ENCODE assay signal across 8 cellular contexts in genomic region chr3:32109256-32109655, GRCh38. TPM values are rescaled to one million over a fixed set of nuclear protein-coding genes. Genes with fewer than 3 reads are reported as not detected.
DNase-seq lines count a peak whose midpoint lies in the region; ATAC-seq and TF ChIP-seq lines count a peak whose summit lies in the region.

No MANE protein-coding gene starts in this region.

- H3K36me3 ChIP-seq in breast epithelium (no peaks in the 10 kb centered on the region), suprapubic skin (no peaks in the 10 kb centered on the region)

- H3K4me3 Mint-ChIP-seq in stimulated activated effector memory CD8-positive, alpha-beta T cell treated with anti-CD3 and anti-CD28 coated beads, Interleukin-12 subunit alpha, Interleukin-12 subunit beta, amount 100 ng/mL, for 72 hours = no peak overlapping the region

- TF ChIP-seq POLR2A in breast epithelium (IDR thresholded peaks at IDR 0.05) = no peak
- no peak for TF ChIP-seq POLR2A in suprapubic skin (IDR thresholded peaks at IDR 0.05)

- peaks cover 0 to 14% of the 10 kb centered on the region in 2 donors for H3K4me1 ChIP-seq in breast epithelium
- peaks cover 43% of the 10 kb centered on the region for H3K4me1 ChIP-seq in suprapubic skin

- H3K36me3 Mint-ChIP-seq in stimulated activated effector memory CD8-positive, alpha-beta T cell treated with anti-CD3 and anti-CD28 coated beads, Interleukin-12 subunit alpha, Interleukin-12 subunit beta, amount 100 ng/mL, for 72 hours = peaks cover 4% of the 10 kb centered on the region

- H3K4me1 Mint-ChIP-seq in stimulated activated effector memory CD8-positive, alpha-beta T cell treated with anti-CD3 and anti-CD28 coated beads, Interleukin-12 subunit alpha, Interleukin-12 subunit beta, amount 100 ng/mL, for 72 hours = peaks cover 56% of the 10 kb centered on the region

- 0% methylated on average over 1 of the region's 2 CpGs for WGBS in suprapubic skin

- peak overlapping the region in 1 of 3 donors; percentile 12 for H3K4me3 ChIP-seq in breast epithelium
- H3K4me3 ChIP-seq in suprapubic skin = no peak overlapping the region

- H3K27ac ChIP-seq in breast epithelium (peak overlapping the region; percentile 78 to 84), suprapubic skin (peak overlapping the region; percentile 65)

- H3K9me3 Mint-ChIP-seq in stimulated activated effector memory CD8-positive, alpha-beta T cell treated with anti-CD3 and anti-CD28 coated beads, Interleukin-12 subunit alpha, Interleukin-12 subunit beta, amount 100 ng/mL, for 72 hours = no peaks in the 10 kb centered on the region

- ATAC-seq in HG02870 (IDR thresholded peaks at IDR 0.05; ENCODE audit: unreplicated experiment) = no peak
- ATAC-seq in stimulated activated effector memory CD8-positive, alpha-beta T cell treated with anti-CD3 and anti-CD28 coated beads, Interleukin-12 subunit alpha, Interleukin-12 subunit beta, amount 100 ng/mL, for 72 hours = no peak

- intact Hi-C loops in breast epithelium (cut with DNase I; ENCODE audit: low total_unique reads) = no loop called here

- no peaks in the 10 kb centered on the region for H3K27me3 ChIP-seq in breast epithelium
- H3K27me3 ChIP-seq in suprapubic skin = no peaks in the 10 kb centered on the region

- no peak overlapping the region for H3K27ac Mint-ChIP-seq in stimulated activated effector memory CD8-positive, alpha-beta T cell treated with anti-CD3 and anti-CD28 coated beads, Interleukin-12 subunit alpha, Interleukin-12 subunit beta, amount 100 ng/mL, for 72 hours

- TF ChIP-seq EP300 in suprapubic skin (IDR thresholded peaks at IDR 0.05) = no peak

- TF ChIP-seq CTCF in breast epithelium (IDR thresholded peaks at IDR 0.05) = no peak
- TF ChIP-seq CTCF in suprapubic skin (IDR thresholded peaks at IDR 0.05) = no peak

- DNase-seq in NCI-H1105 treated with DMSO at 0.1 percent for 48 hours (lab: John Stamatoyannopoulos, UW) (peak; percentile 91), breast epithelium (ENCODE audit: low spot score in 2 of 2) (peak; percentile 81 to 86), kidney tubule cell (ENCODE audit: low spot score) (peak; percentile 26), suprapubic skin (ENCODE audit: low spot score in 2 of 2) (peak; percentile 90 to 93), activated gamma-delta T cell treated with Interleukin-2 at 50 U/mL for 16 hours (no peak)
- DNase-seq in stimulated activated CD4-positive, alpha-beta T cell treated with anti-CD3 and anti-CD28 coated beads, Interleukin-15, amount 100 ng/mL, for 24 hours = no peak
- DNase-seq in stimulated activated effector memory CD8-positive, alpha-beta T cell treated with anti-CD3 and anti-CD28 coated beads, Interleukin-12 subunit alpha, Interleukin-12 subunit beta, amount 100 ng/mL, for 72 hours (ENCODE audit: low spot score in 2 of 2) = no peak

- H3K9me3 ChIP-seq in breast epithelium (no peaks in the 10 kb centered on the region), suprapubic skin (no peaks in the 10 kb centered on the region)

RNA-seq across cellular contexts. Expression of gene GPD1L, which starts 2.8 kb away (rescaled TPM):
- total RNA-seq in breast epithelium (10 to 100 TPM; 56.3 to 66.6 (median 58.3) TPM), suprapubic skin (10 to 100 TPM; 21.4 to 79.9 (median 28.5) TPM)

Comparison
In these comparisons a context has a peak if more than half of its experiments do, and no peak if none do; other contexts are left out.
1. DNase-seq: peak in NCI-H1105 treated with DMSO at 0.1 percent for 48 hours (single experiment), breast epithelium (2 of 2), kidney tubule cell (single experiment) and suprapubic skin (2 of 2); none in stimulated activated CD4-positive, alpha-beta T cell treated with anti-CD3 and anti-CD28 coated beads, Interleukin-15, amount 100 ng/mL, for 24 hours (single experiment), stimulated activated effector memory CD8-positive, alpha-beta T cell treated with anti-CD3 and anti-CD28 coated beads, Interleukin-12 subunit alpha, Interleukin-12 subunit beta, amount 100 ng/mL, for 72 hours (0 of 2) and activated gamma-delta T cell treated with Interleukin-2 at 50 U/mL for 16 hours (single experiment).